In genomic region chr1:163777205-163777604, GRCh38 we compare ENCODE assay signal across 29 cellular contexts.
"Had no signal": no experiment of that assay in that cellular context is flagged by ENCODE, and none has a peak within 500 bp of the region (broad histone marks: within the 10 kb centered on the region; RNA-seq: fewer than 3 reads in every experiment).

No MANE protein-coding gene starts in this region.

- H3K27ac ChIP-seq: ascending aorta, cardiac muscle cell, VCaP had no signal

- ATAC-seq: activated CD8-positive, alpha-beta T cell treated with anti-CD3 and anti-CD28 coated beads for 36 hours; activated naive CD8-positive, alpha-beta T cell treated with anti-CD3 and anti-CD28 coated beads, Interleukin-2, amount 50 U/mL, for 24 hours; activated T-cell treated with anti-CD3 and anti-CD28 coated beads, Interleukin-2, amount 50 U/mL, for 4 hours; activated T-cell treated with anti-CD3 and anti-CD28 coated beads, Interleukin-2, amount 50 U/mL, for 72 hours; activated T-helper 17 cell treated with anti-CD3 and anti-CD28 coated beads, Interleukin-2, amount 50 U/mL, for 72 hours had no signal

- H3K27me3 ChIP-seq: ascending aorta, cardiac muscle cell had no signal

- DNase-seq: activated B cell treated with CpG ODN at 0.5 μM for 24 hours; activated CD4-positive, alpha-beta memory T cell treated with anti-CD3 and anti-CD28 coated beads for 36 hours; activated CD4-positive, alpha-beta T cell treated with anti-CD3 and anti-CD28 coated beads for 4 hours; activated CD4-positive, alpha-beta T cell treated with anti-CD3 and anti-CD28 coated beads, Interleukin-2, amount 10 ng/mL, durations not matched to agents 24 days and 14 days; activated CD4-positive, alpha-beta T cell treated with anti-CD3 and anti-CD28 coated beads, Interleukin-2, amount 50 U/mL, for 1 hour; activated CD4-positive, alpha-beta T cell treated with anti-CD3 and anti-CD28 coated beads, Interleukin-2, amount 50 U/mL, for 4 hours; activated CD4-positive, CD25-positive, alpha-beta regulatory T cell treated with anti-CD3 and anti-CD28 coated beads, Interleukin-2, amount 50 U/mL, for 72 hours; activated CD8-positive, alpha-beta memory T cell treated with anti-CD3 and anti-CD28 coated beads, Interleukin-2, amount 50 U/mL, for 4 hours; activated CD8-positive, alpha-beta T cell treated with anti-CD3 and anti-CD28 coated beads for 36 hours; activated gamma-delta T cell; activated naive CD4-positive, alpha-beta T cell treated with anti-CD3 and anti-CD28 coated beads, Interleukin-2, amount 10 ng/mL, durations not matched to agents 7 days and 5 days; activated naive CD4-positive, alpha-beta T cell treated with Interleukin-2 at 50 U/mL for 16 hours; activated naive CD8-positive, alpha-beta T cell treated with anti-CD3 and anti-CD28 coated beads, Interleukin-2, amount 10 ng/mL, durations not matched to agents 7 days and 5 days; activated naive CD8-positive, alpha-beta T cell treated with anti-CD3 and anti-CD28 coated beads, Interleukin-2, amount 50 U/mL, for 24 hours; activated T-cell treated with anti-CD3 and anti-CD28 coated beads for 4 hours; activated T-cell treated with anti-CD3 and anti-CD28 coated beads, Interleukin-2, amount 50 U/mL, for 1 hour; activated T-cell treated with anti-CD3 and anti-CD28 coated beads, Interleukin-2, amount 50 U/mL, for 4 hours; activated T-cell treated with anti-CD3 and anti-CD28 coated beads, Interleukin-2, amount 50 U/mL, for 72 hours; amygdala; anterior cingulate cortex; caudate nucleus; cerebellar nuclear complex; T-helper 1 cell; T-helper 2 cell; T-helper 9 cell had no signal

- H3K4me1 ChIP-seq: ascending aorta had no signal

- H3K4me3 ChIP-seq: ascending aorta, cardiac muscle cell had no signal
